21 cellular contexts compared by ENCODE assay signal in the genomic region with DNA sequence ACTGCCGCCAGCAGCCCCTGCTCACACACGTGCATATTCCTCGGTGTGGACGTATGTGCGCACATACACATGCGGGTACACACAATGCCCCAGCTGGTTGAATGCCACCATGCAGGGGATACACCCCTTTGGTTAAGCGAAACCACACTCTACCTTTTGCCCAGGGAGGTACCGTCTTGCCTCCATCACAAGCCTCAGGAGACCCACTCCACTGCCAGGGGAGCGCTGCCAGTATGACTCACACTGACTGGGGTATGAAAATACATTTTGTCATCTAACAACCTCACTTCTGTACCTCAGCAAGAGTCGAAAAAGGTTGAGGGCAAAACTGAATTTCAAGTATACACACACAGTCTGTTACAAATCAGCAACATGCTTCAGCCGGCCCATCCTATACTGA. TPM values are rescaled to one million over a fixed set of nuclear protein-coding genes. Genes with fewer than 3 reads are reported as not detected.
A peak's percentile ranks its signal among the peaks of the same experiment; 100 is the strongest.
DNase-seq lines count a peak whose midpoint lies in the region; TF ChIP-seq lines count a peak whose summit lies in the region.
"Had no signal": no experiment of that assay in that cellular context is flagged by ENCODE, and none has a peak within 500 bp of the region (broad histone marks: within the 10 kb centered on the region; RNA-seq: fewer than 3 reads in every experiment).

No MANE protein-coding gene starts in this region.

- H3K9ac ChIP-seq in mammary epithelial cell (ENCODE audit: insufficient read depth, low read length), result no peak overlapping the region

- peak overlapping the region; percentile 80 for H3K27ac Mint-ChIP-seq in MCF 10A (ENCODE audit: low read depth, unreplicated experiment)
- H3K27ac Mint-ChIP-seq: HFFc6 had no signal

- TF ChIP-seq CTCF in MCF 10A (IDR thresholded peaks at IDR 0.05; ENCODE audit: unreplicated experiment), result no peak
- no peak for TF ChIP-seq CTCF in mammary epithelial cell (conservative IDR thresholded peaks at IDR 0.05 in 1 of 2, IDR thresholded peaks at IDR 0.05 in 1 of 2; ENCODE audit: extremely low read depth in 1 of 2, insufficient read depth in 1 of 2, low read depth in 1 of 2, low read length in 2 of 2)
- no peak for TF ChIP-seq CTCF in suprapubic skin (IDR thresholded peaks at IDR 0.05)

- H3K36me3 ChIP-seq in mammary epithelial cell (ENCODE audit: insufficient read depth, low read length) (peaks cover 4% of the 10 kb centered on the region), suprapubic skin (peaks cover 15% of the 10 kb centered on the region)

- no peak overlapping the region for H2AFZ ChIP-seq in mammary epithelial cell (ENCODE audit: low read depth, low read length)

- H3K4me3 Mint-ChIP-seq in MCF 10A (ENCODE audit: unreplicated experiment), result no peak overlapping the region
- H3K4me3 Mint-ChIP-seq: HFFc6 had no signal

- dilution Hi-C loops in mammary epithelial cell (cut with HindIII; ENCODE audit: low sequenced_read_pairs), result loop anchor here (5.0 kb wide), 1 partner anchor 68 kb away; no protein-coding TSS in a partner anchor

- no peak overlapping the region for H3K4me2 ChIP-seq in mammary epithelial cell (ENCODE audit: insufficient read depth, low read depth, low read length)

- DNase-seq in DMS79 treated with DMSO at 0.1 percent for 48 hours (lab: John Stamatoyannopoulos, UW) (peak; percentile 31), DMS79 (lab: John Stamatoyannopoulos, UW) (no peak), MCF 10A (ENCODE audit: unreplicated experiment) (peak; percentile 67), mammary epithelial cell (no peak), astrocyte of the hippocampus (ENCODE audit: low read depth, low spot score) (peak; percentile 28), suprapubic skin (ENCODE audit: low spot score in 2 of 2) (no peak), DMS 273 (lab: John Stamatoyannopoulos, UW; ENCODE audit: unreplicated experiment) (no peak), substantia nigra (lab: John Stamatoyannopoulos, UW) (no peak)
- DNase-seq: AML-193; amygdala; Calu3; central memory CD4-positive, alpha-beta T cell; gastrocnemius medialis; GDM1; HFFc6; NCI-H1417 treated with DMSO at 0.1 percent for 48 hours; NCI-H748 treated with DMSO at 0.1 percent for 48 hours; retina; SIG-M5; stimulated activated CD4-positive, alpha-beta T cell treated with anti-CD3 and anti-CD28 coated beads, Interleukin-4, amount 100 ng/mL, for 4 hours had no signal

- H3K4me3 ChIP-seq in mammary epithelial cell (replicated peaks in 1 of 3; ENCODE audit: insufficient read depth in 1 of 3, low read depth in 2 of 3, low read length in 3 of 3), result no peak overlapping the region
- no peak overlapping the region for H3K4me3 ChIP-seq in suprapubic skin
- H3K4me3 ChIP-seq: gastrocnemius medialis had no signal

- peaks cover 3% of the 10 kb centered on the region for H3K36me3 Mint-ChIP-seq in MCF 10A (ENCODE audit: insufficient read depth, unreplicated experiment)

- H3K27me3 ChIP-seq in mammary epithelial cell (ENCODE audit: insufficient read depth, low read length) (no peaks in the 10 kb centered on the region), suprapubic skin (no peaks in the 10 kb centered on the region)
- H3K27me3 ChIP-seq: gastrocnemius medialis had no signal

- TF ChIP-seq POLR2A in suprapubic skin (IDR thresholded peaks at IDR 0.05), result no peak

- TF ChIP-seq EP300 in suprapubic skin (IDR thresholded peaks at IDR 0.05), result no peak

- BruUV-seq in MCF 10A (replicated peaks; lab: Mats Ljungman, UMichigan) (no TSS peak), mammary epithelial cell (replicated peaks; lab: Mats Ljungman, UMichigan) (no TSS peak)

- CTCF ChIA-PET in MCF 10A (lab: Yijun Ruan, JAX), result interaction anchor here (0.6 to 1.3 kb wide), 2 partner anchors 69 to 278 kb away, joined by 3 to 7 read pairs; no protein-coding TSS in a partner anchor
- CTCF ChIA-PET in mammary epithelial cell (lab: Charles Lee; ENCODE audit: low non-redundant PET), result no interaction called here

- no peaks in the 10 kb centered on the region for H3K9me3 Mint-ChIP-seq in MCF 10A (ENCODE audit: unreplicated experiment)
- H3K9me3 Mint-ChIP-seq: HFFc6 had no signal

- intact Hi-C loops in MCF 10A (cut with micrococcal nuclease) (no loop called here), mammary epithelial cell (cut with micrococcal nuclease) (no loop called here)

- 89% methylated on average over 11 of the region's 11 CpGs for whole genome bisulfite sequencing in mammary epithelial cell (ENCODE audit: low coverage, missing lambda C conversion rate)
- 87% methylated on average over 11 of the region's 11 CpGs for WGBS in suprapubic skin

- peaks cover 17% of the 10 kb centered on the region for H3K4me1 ChIP-seq in mammary epithelial cell (ENCODE audit: insufficient read depth, low read length)
- H3K4me1 ChIP-seq in suprapubic skin, result peaks cover 27% of the 10 kb centered on the region
- H3K4me1 ChIP-seq: gastrocnemius medialis had no signal

- H4K20me1 ChIP-seq in mammary epithelial cell (ENCODE audit: insufficient read depth, low read length), result no peaks in the 10 kb centered on the region

- peaks cover 37% of the 10 kb centered on the region for H3K4me1 Mint-ChIP-seq in MCF 10A (ENCODE audit: insufficient read depth, unreplicated experiment)

- H3K9me3 ChIP-seq in mammary epithelial cell (replicated peaks; ENCODE audit: insufficient read depth, low read length) (no peaks in the 10 kb centered on the region), suprapubic skin (no peaks in the 10 kb centered on the region)
- H3K9me3 ChIP-seq: gastrocnemius medialis had no signal

- H3K27ac ChIP-seq in mammary epithelial cell (ENCODE audit: insufficient read depth, low read depth, low read length) (no peak overlapping the region), suprapubic skin (peak overlapping the region; percentile 1), substantia nigra (ENCODE audit: low read depth, low read length, poor library complexity, severe bottlenecking) (no peak overlapping the region)
- H3K27ac ChIP-seq: gastrocnemius medialis had no signal

- in situ Hi-C loops in mammary epithelial cell (cut with MboI; ENCODE audit: low sequenced_read_pairs in 2 of 2), result no loop called here

- no peaks in the 10 kb centered on the region for H3K27me3 Mint-ChIP-seq in MCF 10A (ENCODE audit: insufficient read depth, unreplicated experiment)

- POLR2A ChIA-PET in MCF 10A (lab: Yijun Ruan, JAX), result interaction anchor here (1.0 to 2.5 kb wide), 8 partner anchors 7 to 29 kb away, joined by 3 to 26 read pairs (median 6); no protein-coding TSS in a partner anchor

- no peaks in the 10 kb centered on the region for H3K79me2 ChIP-seq in mammary epithelial cell (ENCODE audit: insufficient read depth, low read length)

RNA-seq across cellular contexts. Expression of gene TMEM45B, which starts 39.4 kb away (rescaled TPM):
- total RNA-seq in MCF 10A (2022) (not detected in 2 replicates), mammary epithelial cell (under 1 TPM; 0.17 to 0.47 TPM), suprapubic skin (10 to 100 TPM; 19.9 to 42.0 (median 35.9) TPM)
- 0.80 TPM for polyA plus RNA-seq in mammary epithelial cell
- polyA minus RNA-seq in mammary epithelial cell, result not detected
- total RNA-seq: HFFc6, OCI-LY7 had no signal

RNA-seq across cellular contexts. Expression of gene NFRKB, which starts 40.3 kb away (rescaled TPM):
- total RNA-seq in MCF 10A (2022) (34.0 and 37.4 TPM in 2 replicates), mammary epithelial cell (10 to 100 TPM; 27.3 to 33.6 TPM), suprapubic skin (10 to 100 TPM; 42.1 to 94.4 (median 48.5) TPM)
- polyA plus RNA-seq in mammary epithelial cell, result 28.3 TPM
- 47.3 TPM for polyA minus RNA-seq in mammary epithelial cell

Comparison
In these comparisons a context has a peak if more than half of its experiments do, and no peak if none do; other contexts are left out.
1. DNase-seq: peak in DMS79 treated with DMSO at 0.1 percent for 48 hours (single experiment), MCF 10A (single experiment) and astrocyte of the hippocampus (single experiment); none in DMS79 (single experiment), mammary epithelial cell (single experiment), suprapubic skin (0 of 2), DMS 273 (single experiment) and substantia nigra (0 of 49).
2. RNA of gene TMEM45B, which starts 39.4 kb away (total RNA-seq): 19.9 to 42.0 TPM in suprapubic skin; 0.17 to 0.47 TPM in mammary epithelial cell and not detected in MCF 10A; every median in the first group is over 10 times any median in the second.